16 cellular contexts compared by ENCODE assay signal in the genomic region with DNA sequence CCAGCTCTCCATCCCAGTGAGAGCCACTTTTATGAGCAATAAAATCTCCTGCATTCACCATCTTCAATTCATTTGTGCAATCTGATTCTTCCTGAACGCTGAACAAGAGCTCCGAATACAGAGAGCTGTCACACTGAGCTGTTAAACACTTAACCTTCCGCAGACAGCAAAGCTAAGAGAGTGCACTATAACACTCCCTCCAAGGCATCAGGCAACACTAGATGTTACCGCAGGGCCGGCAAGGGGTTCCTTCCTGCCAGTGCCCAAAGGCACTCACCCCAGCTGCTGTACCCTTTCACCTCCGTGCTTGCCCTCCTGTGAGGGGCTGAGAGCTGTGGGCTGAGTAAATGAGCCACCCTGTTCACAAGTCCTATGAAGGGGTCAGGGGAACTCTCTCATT.
DNase-seq lines count a peak whose midpoint lies in the region; ATAC-seq and TF ChIP-seq lines count a peak whose summit lies in the region.
"Had no signal": no experiment of that assay in that cellular context is flagged by ENCODE, and none has a peak within 500 bp of the region (broad histone marks: within the 10 kb centered on the region; RNA-seq: fewer than 3 reads in every experiment).

No MANE protein-coding gene starts in this region.

- H3K9me3 ChIP-seq in OCI-LY3 (ENCODE audit: insufficient read depth, low read length), result no peaks in the 10 kb centered on the region
- H3K9me3 ChIP-seq: BLaER1 treated with 17β-estradiol and CSF1 and Interleukin-3, amounts not matched to agents 10 nM and 100 nM; HAP-1 had no signal

- no peaks in the 10 kb centered on the region for H3K79me2 ChIP-seq in OCI-LY3 (ENCODE audit: low read length)

- H3K4me3 ChIP-seq in OCI-LY3 (ENCODE audit: low read length), result no peak overlapping the region
- H3K4me3 ChIP-seq: BLaER1 treated with 17β-estradiol and CSF1 and Interleukin-3, amounts not matched to agents 10 nM and 100 nM; HAP-1 had no signal

- 0 out of 2 replicates have a peak, but pooled peaks cover 4% of the 10 kb centered on the region for H3K4me1 ChIP-seq in OCI-LY3 (ENCODE audit: low read length)
- H3K4me1 ChIP-seq: HAP-1 had no signal

- H3K9ac ChIP-seq in OCI-LY3 (ENCODE audit: low read length), result no peak overlapping the region
- H3K9ac ChIP-seq: BLaER1 treated with 17β-estradiol and CSF1 and Interleukin-3, amounts not matched to agents 10 nM and 100 nM had no signal

- ATAC-seq in GM18909 (IDR thresholded peaks at IDR 0.05; ENCODE audit: poor library complexity, unreplicated experiment), result no peak
- no peak for ATAC-seq in GM18519 (IDR thresholded peaks at IDR 0.05; ENCODE audit: low FRiP score, unreplicated experiment)
- ATAC-seq: Panc1 had no signal

- H2AFZ ChIP-seq in OCI-LY3 (ENCODE audit: low read depth, low read length), result peak overlapping the region; percentile 49

- DNase-seq in NCI-H524 (lab: John Stamatoyannopoulos, UW) (peak; percentile 3 to 30), NCI-H524 treated with DMSO at 0.1 percent for 48 hours (lab: John Stamatoyannopoulos, UW) (no peak), NCI-H128 (lab: John Stamatoyannopoulos, UW; ENCODE audit: unreplicated experiment) (peak; percentile 77), left kidney (ENCODE audit: low read depth, low spot score) (peak; percentile 1), MV-4-11 (lab: John Stamatoyannopoulos, UW) (no peak)
- DNase-seq: DMS 273 treated with DMSO at 0.1 percent for 48 hours, EL, NCI-H1092, NCI-H1694, NCI-H69 had no signal

- peak overlapping the region; percentile 8; the same call in 1 of the 2 replicates for H3K4me2 ChIP-seq in OCI-LY3 (ENCODE audit: low read length)
- H3K4me2 ChIP-seq: BLaER1 treated with 17β-estradiol and CSF1 and Interleukin-3, amounts not matched to agents 10 nM and 100 nM had no signal

- no peaks in the 10 kb centered on the region for H4K20me1 ChIP-seq in OCI-LY3 (ENCODE audit: insufficient read depth, low read length)
- H4K20me1 ChIP-seq: BLaER1 treated with 17β-estradiol and CSF1 and Interleukin-3, amounts not matched to agents 10 nM and 100 nM had no signal

- no peaks in the 10 kb centered on the region for H3K36me3 ChIP-seq in OCI-LY3 (replicated peaks; ENCODE audit: low read depth, low read length)
- H3K36me3 ChIP-seq: BLaER1 treated with 17β-estradiol and CSF1 and Interleukin-3, amounts not matched to agents 10 nM and 100 nM; HAP-1 had no signal

- TF ChIP-seq CTCF in OCI-LY3 (IDR thresholded peaks at IDR 0.05; ENCODE audit: low read depth, low read length), result no peak

- H3K27me3 ChIP-seq in OCI-LY3 (ENCODE audit: low read depth, low read length), result no peaks in the 10 kb centered on the region
- H3K27me3 ChIP-seq: BLaER1 treated with 17β-estradiol and CSF1 and Interleukin-3, amounts not matched to agents 10 nM and 100 nM had no signal

- H3K27ac ChIP-seq in OCI-LY3 (ENCODE audit: low read length), result no peak overlapping the region
- H3K27ac ChIP-seq: BLaER1 treated with 17β-estradiol and CSF1 and Interleukin-3, amounts not matched to agents 10 nM and 100 nM had no signal

Comparison
In these comparisons a context has a peak if more than half of its experiments do, and no peak if none do; other contexts are left out.
1. DNase-seq: peak in NCI-H524 (2 of 2), NCI-H128 (single experiment) and left kidney (single experiment); none in NCI-H524 treated with DMSO at 0.1 percent for 48 hours (single experiment) and MV-4-11 (single experiment).